In genomic region chr6:37289931-37290330, GRCh38 we compare ENCODE assay signal across 15 cellular contexts. TPM values are rescaled to one million over a fixed set of nuclear protein-coding genes. Genes with fewer than 3 reads are reported as not detected.
DNase-seq lines count a peak whose midpoint lies in the region; ATAC-seq, FAIRE-seq and TF ChIP-seq lines count a peak whose summit lies in the region.
"Had no signal": no experiment of that assay in that cellular context is flagged by ENCODE, and none has a peak within 500 bp of the region (broad histone marks: within the 10 kb centered on the region; RNA-seq: fewer than 3 reads in every experiment).

No MANE protein-coding gene starts in this region.

- intact Hi-C loops in natural killer cell (cut with micrococcal nuclease) = no loop called here

- FAIRE-seq in GM19239 (lab: Jason Lieb, UNC) = peak; percentile 84

- H3K27me3 Mint-ChIP-seq in natural killer cell (ENCODE audit: low read depth in 2 of 2) = no peaks in the 10 kb centered on the region

- ATAC-seq in natural killer cell (peak in 2 of 3 donors; percentile 30 to 41), GM21367 (IDR thresholded peaks at IDR 0.05; ENCODE audit: unreplicated experiment) (no peak)
- ATAC-seq: left ventricle myocardium superior had no signal

- no peak for TF ChIP-seq CTCF in natural killer cell (IDR thresholded peaks at IDR 0.05)

- DNase-seq in DMS79 treated with DMSO at 0.1 percent for 48 hours (lab: John Stamatoyannopoulos, UW) (peak; percentile 7), DMS79 (lab: John Stamatoyannopoulos, UW) (no peak), GM19239 (ENCODE audit: insufficient read length, low spot score) (no peak), natural killer cell (no peak), DMS 273 (lab: John Stamatoyannopoulos, UW; ENCODE audit: unreplicated experiment) (no peak), SHP77 (lab: John Stamatoyannopoulos, UW) (no peak)
- peak; percentile 29 to 47 for DNase-seq in activated T-cell treated with anti-CD3 and anti-CD28 coated beads, Interleukin-2, amount 50 U/mL, for 48 hours
- DNase-seq: 8988T, COR-L47, left ventricle myocardium superior, MM.1S, RPMI8226, sigmoid colon, trophoblast cell had no signal

- H3K27ac Mint-ChIP-seq in natural killer cell = no peak overlapping the region

- H3K9me3 Mint-ChIP-seq in natural killer cell = no peaks in the 10 kb centered on the region

- H3K36me3 Mint-ChIP-seq in natural killer cell = peaks cover 24% of the 10 kb centered on the region

- H3K4me1 Mint-ChIP-seq in natural killer cell = peaks cover 14 to 15% of the 10 kb centered on the region in 2 donors

- no peak overlapping the region for H3K4me3 Mint-ChIP-seq in natural killer cell

RNA-seq across cellular contexts. Expression of gene TMEM217, which starts 32.0 kb away (rescaled TPM):
- 1 to 10 TPM in 1 of 3 donors, under 1 TPM in 2; 0.75 to 2.1 (median 0.75) TPM for total RNA-seq in natural killer cell
- total RNA-seq: left ventricle myocardium superior had no signal

RNA-seq across cellular contexts. Expression of gene TBC1D22B, which starts 32.4 kb away (rescaled TPM):
- 10 to 100 TPM in 2 of 3 donors, 1 to 10 TPM in 1; 8.0 to 12.1 (median 12.0) TPM for total RNA-seq in natural killer cell

Comparison
In these comparisons a context has a peak if more than half of its experiments do, and no peak if none do; other contexts are left out.
1. DNase-seq: peak in DMS79 treated with DMSO at 0.1 percent for 48 hours (single experiment) and activated T-cell treated with anti-CD3 and anti-CD28 coated beads, Interleukin-2, amount 50 U/mL, for 48 hours (2 of 2); none in DMS79 (single experiment), GM19239 (single experiment), natural killer cell (single experiment), DMS 273 (single experiment) and SHP77 (0 of 2).